27 cellular contexts compared by ENCODE assay signal in genomic region chr15:42578984-42579537, GRCh38. TPM values are rescaled to one million over a fixed set of nuclear protein-coding genes. Genes with fewer than 3 reads are reported as not detected.
DNase-seq lines count a peak whose midpoint lies in the region; ATAC-seq and TF ChIP-seq lines count a peak whose summit lies in the region.
"Had no signal": no experiment of that assay in that cellular context is flagged by ENCODE, and none has a peak within 500 bp of the region (broad histone marks: within the 10 kb centered on the region; RNA-seq: fewer than 3 reads in every experiment).

No MANE protein-coding gene starts in this region.

- 0 out of 2 replicates have a peak overlapping the region, but pooled peaks have one; percentile 1 for H3K4me2 ChIP-seq in OCI-LY7 (ENCODE audit: low read length)
- H3K4me2 ChIP-seq: A549 had no signal

- TF ChIP-seq CTCF in CD4-positive, alpha-beta T cell (IDR thresholded peaks at IDR 0.05): no peak
- no peak for TF ChIP-seq CTCF in OCI-LY7 (conservative IDR thresholded peaks at IDR 0.05; ENCODE audit: low read length)

- H3K4me1 Mint-ChIP-seq in CD4-positive, alpha-beta T cell (ENCODE audit: low read depth): peaks cover 50% of the 10 kb centered on the region
- peaks cover 21 to 69% (median 63%) of the 10 kb centered on the region in 4 donors for H3K4me1 Mint-ChIP-seq in naive thymus-derived CD8-positive, alpha-beta T cell
- peaks cover 41% of the 10 kb centered on the region for H3K4me1 Mint-ChIP-seq in stimulated activated memory B cell treated with anti-CD40 and anti-IgM and Interleukin-4, amounts not matched to agents 10 μg/mL and 1 μg/mL and 100 μg/mL, for 72 hours

- H3K4me3 ChIP-seq in OCI-LY7 (ENCODE audit: low read depth, low read length, poor library complexity, severe bottlenecking): no peak overlapping the region
- H3K4me3 ChIP-seq: A549, GM23248, Peyer's patch, SK-N-MC had no signal

- H3K9me3 Mint-ChIP-seq in CD4-positive, alpha-beta T cell: no peaks in the 10 kb centered on the region
- H3K9me3 Mint-ChIP-seq in naive thymus-derived CD8-positive, alpha-beta T cell: no peaks in the 10 kb centered on the region
- H3K9me3 Mint-ChIP-seq in stimulated activated memory B cell treated with anti-CD40 and anti-IgM and Interleukin-4, amounts not matched to agents 10 μg/mL and 1 μg/mL and 100 μg/mL, for 72 hours: no peaks in the 10 kb centered on the region

- CTCF ChIA-PET in CD4-positive, alpha-beta T cell (lab: Charles Lee): interaction anchor here (1.1 kb wide), 1 partner anchor 79 kb away, joined by 3 read pairs; no protein-coding TSS in a partner anchor
- CTCF ChIA-PET in OCI-LY7 (lab: Charles Lee; ENCODE audit: unreplicated experiment): no interaction called here

- ATAC-seq in CD4-positive, alpha-beta T cell (ENCODE audit: poor library complexity): no peak
- no peak for ATAC-seq in naive thymus-derived CD8-positive, alpha-beta T cell
- no peak for ATAC-seq in stimulated activated memory B cell treated with anti-CD40 and anti-IgM and Interleukin-4, amounts not matched to agents 10 μg/mL and 1 μg/mL and 100 μg/mL, for 72 hours
- no peak for ATAC-seq in HG02678 (IDR thresholded peaks at IDR 0.05; ENCODE audit: unreplicated experiment)
- ATAC-seq: A549 had no signal

- H2AFZ ChIP-seq in OCI-LY7 (ENCODE audit: low read length): no peak overlapping the region
- H2AFZ ChIP-seq: GM23248 had no signal

- peaks cover 16% of the 10 kb centered on the region for H3K27me3 Mint-ChIP-seq in CD4-positive, alpha-beta T cell
- H3K27me3 Mint-ChIP-seq in naive thymus-derived CD8-positive, alpha-beta T cell: peaks cover 0 to 10% (median 0%) of the 10 kb centered on the region in 5 donors
- H3K27me3 Mint-ChIP-seq in stimulated activated memory B cell treated with anti-CD40 and anti-IgM and Interleukin-4, amounts not matched to agents 10 μg/mL and 1 μg/mL and 100 μg/mL, for 72 hours: no peaks in the 10 kb centered on the region

- H3K27ac Mint-ChIP-seq in CD4-positive, alpha-beta T cell: no peak overlapping the region
- peak overlapping the region in 5 of 10 donors; percentile 4 to 94 (median 43) for H3K27ac Mint-ChIP-seq in naive thymus-derived CD8-positive, alpha-beta T cell
- H3K27ac Mint-ChIP-seq in stimulated activated memory B cell treated with anti-CD40 and anti-IgM and Interleukin-4, amounts not matched to agents 10 μg/mL and 1 μg/mL and 100 μg/mL, for 72 hours: peak overlapping the region; percentile 3

- intact Hi-C loops in CD4-positive, alpha-beta T cell (cut with DNase I, micrococcal nuclease): loop anchor here (5.0 kb wide), 3 partner anchors 73 to 528 kb away; partner anchors contain the start of genes CDAN1 (in 1 of the 2) and UBR1 (in 1 of the 2)
- intact Hi-C loops in OCI-LY7 (cut with micrococcal nuclease; ENCODE audit: unreplicated experiment): loop anchor here (5.0 kb wide), 2 partner anchors 73 to 338 kb away; no protein-coding TSS in a partner anchor

- no peaks in the 10 kb centered on the region; the same call in 1 of the 2 replicates for H3K36me3 ChIP-seq in OCI-LY7 (ENCODE audit: insufficient read depth, low read length)
- H3K36me3 ChIP-seq: Peyer's patch had no signal

- peaks cover 11% of the 10 kb centered on the region; the same call in 1 of the 2 replicates for H3K79me2 ChIP-seq in OCI-LY7 (ENCODE audit: insufficient read depth, low read depth, low read length)

- no peak for DNase-seq in CD4-positive, alpha-beta T cell
- DNase-seq in OCI-LY7 (ENCODE audit: low spot score) (no peak), NCI-H1417 treated with DMSO at 0.1 percent for 48 hours (lab: John Stamatoyannopoulos, UW) (no peak)
- DNase-seq in naive thymus-derived CD8-positive, alpha-beta T cell: no peak
- no peak for DNase-seq in stimulated activated CD4-positive, alpha-beta T cell treated with anti-CD3 and anti-CD28 coated beads, Interleukin-4, amount 100 ng/mL, for 4 hours
- DNase-seq: AML-193, Calu3, DND-41, GM23248, H7, NCI-H1048, NCI-H1417, NCI-H187, NCI-H2081 treated with DMSO at 0.1 percent for 48 hours, NCI-H2171, NCI-H226, NCI-H510A, NCI-H69, OCI-M1, Peyer's patch, SIG-M5 had no signal

- POLR2A ChIA-PET in CD4-positive, alpha-beta T cell (lab: Charles Lee): no interaction called here
- POLR2A ChIA-PET in OCI-LY7 (lab: Charles Lee): interaction anchor here (0.6 to 0.7 kb wide), 3 partner anchors 9 to 339 kb away, joined by 3 to 11 read pairs (median 3); no protein-coding TSS in a partner anchor
- POLR2A ChIA-PET in naive thymus-derived CD8-positive, alpha-beta T cell (lab: Charles Lee): no interaction called here

- H3K9me3 ChIP-seq in CD4-positive, alpha-beta T cell (ENCODE audit: control insufficient read depth, low read length): no peaks in the 10 kb centered on the region
- H3K9me3 ChIP-seq in OCI-LY7 (ENCODE audit: low read length): no peaks in the 10 kb centered on the region; the same call in 1 of the 2 replicates
- H3K9me3 ChIP-seq: A549, Peyer's patch had no signal

- no peaks in the 10 kb centered on the region for H4K20me1 ChIP-seq in OCI-LY7 (ENCODE audit: insufficient read depth, low read length)

- peaks cover 59% of the 10 kb centered on the region for H3K4me1 ChIP-seq in OCI-LY7 (ENCODE audit: insufficient read depth, low read length, poor library complexity, severe bottlenecking)

- H3K27me3 ChIP-seq in CD4-positive, alpha-beta T cell (ENCODE audit: control insufficient read depth, insufficient read depth, low read length): no peaks in the 10 kb centered on the region
- H3K27me3 ChIP-seq: Peyer's patch had no signal

- no TSS peak for BruUV-seq in OCI-LY7 (replicated peaks; lab: Mats Ljungman, UMichigan)

- H3K4me3 Mint-ChIP-seq in CD4-positive, alpha-beta T cell: peak overlapping the region; percentile 34
- H3K4me3 Mint-ChIP-seq in naive thymus-derived CD8-positive, alpha-beta T cell: peak overlapping the region in 6 of 10 donors; percentile 2 to 43 (median 12)
- H3K4me3 Mint-ChIP-seq in stimulated activated memory B cell treated with anti-CD40 and anti-IgM and Interleukin-4, amounts not matched to agents 10 μg/mL and 1 μg/mL and 100 μg/mL, for 72 hours: no peak overlapping the region

- H3K27ac ChIP-seq in CD4-positive, alpha-beta T cell (ENCODE audit: low read depth, low read length): no peak overlapping the region
- H3K27ac ChIP-seq in OCI-LY7 (ENCODE audit: low read depth, low read length, poor library complexity, severe bottlenecking): no peak overlapping the region
- H3K27ac ChIP-seq: A549, C4-2B, GM23248, KMS-11, Peyer's patch, SK-N-MC had no signal

- H3K36me3 Mint-ChIP-seq in CD4-positive, alpha-beta T cell (ENCODE audit: low read depth): no peaks in the 10 kb centered on the region
- H3K36me3 Mint-ChIP-seq in naive thymus-derived CD8-positive, alpha-beta T cell: peaks cover 0 to 3% (median 0%) of the 10 kb centered on the region in 3 donors
- H3K36me3 Mint-ChIP-seq in stimulated activated memory B cell treated with anti-CD40 and anti-IgM and Interleukin-4, amounts not matched to agents 10 μg/mL and 1 μg/mL and 100 μg/mL, for 72 hours: no peaks in the 10 kb centered on the region

- no peaks in the 10 kb centered on the region for H3K9me2 ChIP-seq in OCI-LY7 (ENCODE audit: insufficient read depth, low read length)

RNA-seq across cellular contexts. Expression of gene STARD9, which starts 3.7 kb away (rescaled TPM):
- 1 to 10 TPM; 2.8 to 4.6 TPM for total RNA-seq in CD4-positive, alpha-beta T cell
- total RNA-seq in OCI-LY7 (2014; rRNA removed; shearing (Covaris generic)): 15.3 and 15.4 TPM in 2 replicates
- total RNA-seq in OCI-LY7 (2022): 8.9 and 9.4 TPM in 2 replicates
- 10 to 100 TPM; 12.5 to 13.7 TPM for total RNA-seq in naive thymus-derived CD8-positive, alpha-beta T cell
- polyA plus RNA-seq in naive thymus-derived CD8-positive, alpha-beta T cell: under 1 TPM; 0.10 to 0.53 (median 0.33) TPM

RNA-seq across cellular contexts. Expression of gene HAUS2, which starts 30.4 kb away (rescaled TPM):
- 10 to 100 TPM; 23.0 to 28.2 TPM for total RNA-seq in CD4-positive, alpha-beta T cell
- 44.9 and 50.4 TPM in 2 replicates for total RNA-seq in OCI-LY7 (2014; rRNA removed; shearing (Covaris generic))
- total RNA-seq in OCI-LY7 (2022): 40.3 and 43.7 TPM in 2 replicates
- total RNA-seq in naive thymus-derived CD8-positive, alpha-beta T cell: 10 to 100 TPM; 19.1 to 21.1 TPM
- polyA plus RNA-seq in naive thymus-derived CD8-positive, alpha-beta T cell: 10 to 100 TPM; 20.8 to 25.4 (median 24.9) TPM

RNA-seq across cellular contexts. Expression of gene LRRC57, which starts 30.5 kb away (rescaled TPM):
- total RNA-seq in CD4-positive, alpha-beta T cell: 10 to 100 TPM; 25.8 to 29.6 TPM
- 17.9 and 18.5 TPM in 2 replicates for total RNA-seq in OCI-LY7 (2014; rRNA removed; shearing (Covaris generic))
- 21.1 and 29.0 TPM in 2 replicates for total RNA-seq in OCI-LY7 (2022)
- 10 to 100 TPM; 17.1 to 18.4 TPM for total RNA-seq in naive thymus-derived CD8-positive, alpha-beta T cell
- 1 to 10 TPM; 3.3 to 6.4 (median 5.5) TPM for polyA plus RNA-seq in naive thymus-derived CD8-positive, alpha-beta T cell
